Comparison of ENCODE assay signal across 1 cellular context in genomic region chr16:667113-667779, GRCh38.
A peak's percentile ranks its signal among the peaks of the same experiment; 100 is the strongest.
TF ChIP-seq lines count a peak whose summit lies in the region.

No MANE protein-coding gene starts in this region.

TF ChIP-seq in HepG2, 621 proteins besides CTCF, POLR2A, EP300 and RAD21:
- TF ChIP-seq AGO2 (optimal IDR thresholded peaks at IDR 0.05; ENCODE audit: low read depth, low read length), result peak; percentile 1
- no peak for TF ChIP-seq HIC2 (CRISPR knock-in tag; IDR thresholded peaks at IDR 0.05; ENCODE audit: low read depth)
- TF ChIP-seq, protein P1, sequence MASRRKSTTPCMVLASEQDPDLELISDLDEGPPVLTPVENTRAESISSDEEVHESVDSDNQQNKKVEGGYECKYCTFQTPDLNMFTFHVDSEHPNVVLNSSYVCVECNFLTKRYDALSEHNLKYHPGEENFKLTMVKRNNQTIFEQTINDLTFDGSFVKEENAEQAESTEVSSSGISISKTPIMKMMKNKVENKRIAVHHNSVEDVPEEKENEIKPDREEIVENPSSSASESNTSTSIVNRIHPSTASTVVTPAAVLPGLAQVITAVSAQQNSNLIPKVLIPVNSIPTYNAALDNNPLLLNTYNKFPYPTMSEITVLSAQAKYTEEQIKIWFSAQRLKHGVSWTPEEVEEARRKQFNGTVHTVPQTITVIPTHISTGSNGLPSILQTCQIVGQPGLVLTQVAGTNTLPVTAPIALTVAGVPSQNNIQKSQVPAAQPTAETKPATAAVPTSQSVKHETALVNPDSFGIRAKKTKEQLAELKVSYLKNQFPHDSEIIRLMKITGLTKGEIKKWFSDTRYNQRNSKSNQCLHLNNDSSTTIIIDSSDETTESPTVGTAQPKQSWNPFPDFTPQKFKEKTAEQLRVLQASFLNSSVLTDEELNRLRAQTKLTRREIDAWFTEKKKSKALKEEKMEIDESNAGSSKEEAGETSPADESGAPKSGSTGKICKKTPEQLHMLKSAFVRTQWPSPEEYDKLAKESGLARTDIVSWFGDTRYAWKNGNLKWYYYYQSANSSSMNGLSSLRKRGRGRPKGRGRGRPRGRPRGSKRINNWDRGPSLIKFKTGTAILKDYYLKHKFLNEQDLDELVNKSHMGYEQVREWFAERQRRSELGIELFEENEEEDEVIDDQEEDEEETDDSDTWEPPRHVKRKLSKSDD (CRISPR knock-in tag; IDR thresholded peaks at IDR 0.05; ENCODE audit: low read depth), result 0 out of 2 replicates have a peak, but pooled peaks have one; percentile 11
- TF ChIP-seq NRL (CRISPR knock-in tag; IDR thresholded peaks at IDR 0.05; ENCODE audit: borderline replicate concordance), result no peak
- TF ChIP-seq, protein P2, sequence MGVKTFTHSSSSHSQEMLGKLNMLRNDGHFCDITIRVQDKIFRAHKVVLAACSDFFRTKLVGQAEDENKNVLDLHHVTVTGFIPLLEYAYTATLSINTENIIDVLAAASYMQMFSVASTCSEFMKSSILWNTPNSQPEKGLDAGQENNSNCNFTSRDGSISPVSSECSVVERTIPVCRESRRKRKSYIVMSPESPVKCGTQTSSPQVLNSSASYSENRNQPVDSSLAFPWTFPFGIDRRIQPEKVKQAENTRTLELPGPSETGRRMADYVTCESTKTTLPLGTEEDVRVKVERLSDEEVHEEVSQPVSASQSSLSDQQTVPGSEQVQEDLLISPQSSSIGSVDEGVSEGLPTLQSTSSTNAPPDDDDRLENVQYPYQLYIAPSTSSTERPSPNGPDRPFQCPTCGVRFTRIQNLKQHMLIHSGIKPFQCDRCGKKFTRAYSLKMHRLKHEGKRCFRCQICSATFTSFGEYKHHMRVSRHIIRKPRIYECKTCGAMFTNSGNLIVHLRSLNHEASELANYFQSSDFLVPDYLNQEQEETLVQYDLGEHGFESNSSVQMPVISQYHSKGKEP (CRISPR knock-in tag; IDR thresholded peaks at IDR 0.05), result no peak
- TF ChIP-seq CBX5 (CRISPR knock-in tag; IDR thresholded peaks at IDR 0.05; ENCODE audit: borderline replicate concordance), result no peak
- TF ChIP-seq ZNF724P (CRISPR knock-in tag; IDR thresholded peaks at IDR 0.05; ENCODE audit: borderline replicate concordance), result peak; percentile 18
- TF ChIP-seq, protein P3, sequence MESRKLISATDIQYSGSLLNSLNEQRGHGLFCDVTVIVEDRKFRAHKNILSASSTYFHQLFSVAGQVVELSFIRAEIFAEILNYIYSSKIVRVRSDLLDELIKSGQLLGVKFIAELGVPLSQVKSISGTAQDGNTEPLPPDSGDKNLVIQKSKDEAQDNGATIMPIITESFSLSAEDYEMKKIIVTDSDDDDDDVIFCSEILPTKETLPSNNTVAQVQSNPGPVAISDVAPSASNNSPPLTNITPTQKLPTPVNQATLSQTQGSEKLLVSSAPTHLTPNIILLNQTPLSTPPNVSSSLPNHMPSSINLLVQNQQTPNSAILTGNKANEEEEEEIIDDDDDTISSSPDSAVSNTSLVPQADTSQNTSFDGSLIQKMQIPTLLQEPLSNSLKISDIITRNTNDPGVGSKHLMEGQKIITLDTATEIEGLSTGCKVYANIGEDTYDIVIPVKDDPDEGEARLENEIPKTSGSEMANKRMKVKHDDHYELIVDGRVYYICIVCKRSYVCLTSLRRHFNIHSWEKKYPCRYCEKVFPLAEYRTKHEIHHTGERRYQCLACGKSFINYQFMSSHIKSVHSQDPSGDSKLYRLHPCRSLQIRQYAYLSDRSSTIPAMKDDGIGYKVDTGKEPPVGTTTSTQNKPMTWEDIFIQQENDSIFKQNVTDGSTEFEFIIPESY (CRISPR knock-in tag; IDR thresholded peaks at IDR 0.05), result peak; percentile 11; the same call in 1 of the 2 replicates
- TF ChIP-seq MAFG (CRISPR knock-in tag; IDR thresholded peaks at IDR 0.05), result no peak
- no peak for TF ChIP-seq POGK (CRISPR knock-in tag; conservative IDR thresholded peaks at IDR 0.05)
- TF ChIP-seq MBD4 (IDR thresholded peaks at IDR 0.05; ENCODE audit: borderline replicate concordance, low read length), result no peak
- TF ChIP-seq REL (CRISPR knock-in tag; conservative IDR thresholded peaks at IDR 0.05), result 0 out of 2 replicates have a peak, but pooled peaks have one; percentile 1
- no peak for TF ChIP-seq RFX1 (IDR thresholded peaks at IDR 0.05)
- TF ChIP-seq ERF (CRISPR knock-in tag; IDR thresholded peaks at IDR 0.05), result no peak
- TF ChIP-seq THYN1 (CRISPR knock-in tag; IDR thresholded peaks at IDR 0.05; ENCODE audit: borderline replicate concordance, low read depth), result no peak
- TF ChIP-seq HNRNPL (IDR thresholded peaks at IDR 0.05; ENCODE audit: low read depth, low read length), result peak; percentile 51; the same call in 1 of the 2 replicates
- TF ChIP-seq, protein P4, sequence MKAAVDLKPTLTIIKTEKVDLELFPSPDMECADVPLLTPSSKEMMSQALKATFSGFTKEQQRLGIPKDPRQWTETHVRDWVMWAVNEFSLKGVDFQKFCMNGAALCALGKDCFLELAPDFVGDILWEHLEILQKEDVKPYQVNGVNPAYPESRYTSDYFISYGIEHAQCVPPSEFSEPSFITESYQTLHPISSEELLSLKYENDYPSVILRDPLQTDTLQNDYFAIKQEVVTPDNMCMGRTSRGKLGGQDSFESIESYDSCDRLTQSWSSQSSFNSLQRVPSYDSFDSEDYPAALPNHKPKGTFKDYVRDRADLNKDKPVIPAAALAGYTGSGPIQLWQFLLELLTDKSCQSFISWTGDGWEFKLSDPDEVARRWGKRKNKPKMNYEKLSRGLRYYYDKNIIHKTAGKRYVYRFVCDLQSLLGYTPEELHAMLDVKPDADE (CRISPR knock-in tag; IDR thresholded peaks at IDR 0.05), result 0 out of 2 replicates have a peak, but pooled peaks have one; percentile 8
- TF ChIP-seq, protein P5, sequence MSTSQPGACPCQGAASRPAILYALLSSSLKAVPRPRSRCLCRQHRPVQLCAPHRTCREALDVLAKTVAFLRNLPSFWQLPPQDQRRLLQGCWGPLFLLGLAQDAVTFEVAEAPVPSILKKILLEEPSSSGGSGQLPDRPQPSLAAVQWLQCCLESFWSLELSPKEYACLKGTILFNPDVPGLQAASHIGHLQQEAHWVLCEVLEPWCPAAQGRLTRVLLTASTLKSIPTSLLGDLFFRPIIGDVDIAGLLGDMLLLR (CRISPR knock-in tag; IDR thresholded peaks at IDR 0.05), result no peak
- TF ChIP-seq CCDC6 (CRISPR knock-in tag; IDR thresholded peaks at IDR 0.05), result no peak
- no peak for TF ChIP-seq HOXA3 (CRISPR knock-in tag; IDR thresholded peaks at IDR 0.05)
TF ChIP-seq in HepG2: peak in this region for 7.
